1 cellular context compared by ENCODE assay signal in the genomic region with DNA sequence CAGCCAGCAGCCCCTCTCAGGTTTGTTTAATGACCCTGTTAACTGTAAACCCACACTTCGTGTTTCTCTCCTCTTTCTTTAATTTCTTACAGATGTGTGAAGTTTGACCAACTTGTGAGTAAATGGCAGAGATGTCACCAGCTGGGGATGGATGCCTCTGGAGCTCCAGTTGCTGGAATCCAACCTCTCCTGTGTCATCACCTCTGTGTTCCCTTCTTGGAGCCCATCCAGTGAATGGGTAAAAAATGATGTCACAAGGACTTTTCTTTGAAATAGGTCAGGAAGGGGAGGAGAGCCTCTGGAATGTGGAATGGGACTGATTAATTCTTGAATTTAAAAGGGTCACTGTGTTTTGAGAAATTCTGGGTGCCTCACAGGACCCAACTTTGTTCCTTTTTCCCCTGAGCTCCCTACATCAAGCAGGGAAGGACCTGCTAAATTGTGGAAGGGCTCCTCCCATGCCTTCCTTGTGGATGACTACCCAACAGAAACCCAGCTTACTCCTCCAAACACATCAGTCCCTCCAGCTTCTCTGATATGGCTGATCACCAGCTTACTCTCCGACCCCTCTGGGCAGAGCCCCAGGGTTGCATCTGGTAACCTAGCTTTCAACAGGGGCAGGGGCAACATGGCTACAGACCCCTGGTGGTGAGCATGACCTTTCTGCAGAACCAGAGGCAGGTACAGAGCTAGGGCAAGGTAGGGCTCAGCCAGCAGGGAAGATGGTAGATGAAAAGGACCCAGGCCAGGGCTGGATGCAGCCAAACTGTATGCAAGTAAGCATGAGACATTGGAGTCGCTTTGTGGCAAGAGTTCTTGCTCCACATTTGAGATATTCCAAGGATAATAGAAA.
TF ChIP-seq lines count a peak whose summit lies in the region.

No MANE protein-coding gene starts in this region.

TF ChIP-seq in HepG2, 621 proteins besides CTCF, POLR2A, EP300 and RAD21 (continued from another document):
- TF ChIP-seq PITX1 (CRISPR knock-in tag; IDR thresholded peaks at IDR 0.05), result no peak
- TF ChIP-seq ZNF451 (CRISPR knock-in tag; IDR thresholded peaks at IDR 0.05), result no peak
- TF ChIP-seq, protein P1, sequence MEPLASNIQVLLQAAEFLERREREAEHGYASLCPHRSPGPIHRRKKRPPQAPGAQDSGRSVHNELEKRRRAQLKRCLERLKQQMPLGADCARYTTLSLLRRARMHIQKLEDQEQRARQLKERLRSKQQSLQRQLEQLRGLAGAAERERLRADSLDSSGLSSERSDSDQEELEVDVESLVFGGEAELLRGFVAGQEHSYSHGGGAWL (CRISPR knock-in tag; IDR thresholded peaks at IDR 0.05), result no peak
- TF ChIP-seq, protein P2, sequence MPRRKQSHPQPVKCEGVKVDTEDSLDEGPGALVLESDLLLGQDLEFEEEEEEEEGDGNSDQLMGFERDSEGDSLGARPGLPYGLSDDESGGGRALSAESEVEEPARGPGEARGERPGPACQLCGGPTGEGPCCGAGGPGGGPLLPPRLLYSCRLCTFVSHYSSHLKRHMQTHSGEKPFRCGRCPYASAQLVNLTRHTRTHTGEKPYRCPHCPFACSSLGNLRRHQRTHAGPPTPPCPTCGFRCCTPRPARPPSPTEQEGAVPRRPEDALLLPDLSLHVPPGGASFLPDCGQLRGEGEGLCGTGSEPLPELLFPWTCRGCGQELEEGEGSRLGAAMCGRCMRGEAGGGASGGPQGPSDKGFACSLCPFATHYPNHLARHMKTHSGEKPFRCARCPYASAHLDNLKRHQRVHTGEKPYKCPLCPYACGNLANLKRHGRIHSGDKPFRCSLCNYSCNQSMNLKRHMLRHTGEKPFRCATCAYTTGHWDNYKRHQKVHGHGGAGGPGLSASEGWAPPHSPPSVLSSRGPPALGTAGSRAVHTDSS (CRISPR knock-in tag; conservative IDR thresholded peaks at IDR 0.05), result no peak
- TF ChIP-seq ATF7 (IDR thresholded peaks at IDR 0.05), result no peak
- TF ChIP-seq ATF7 (CRISPR knock-in tag; IDR thresholded peaks at IDR 0.05), result no peak
